Comparison of ENCODE assay signal across 1 cellular context in the genomic region with DNA sequence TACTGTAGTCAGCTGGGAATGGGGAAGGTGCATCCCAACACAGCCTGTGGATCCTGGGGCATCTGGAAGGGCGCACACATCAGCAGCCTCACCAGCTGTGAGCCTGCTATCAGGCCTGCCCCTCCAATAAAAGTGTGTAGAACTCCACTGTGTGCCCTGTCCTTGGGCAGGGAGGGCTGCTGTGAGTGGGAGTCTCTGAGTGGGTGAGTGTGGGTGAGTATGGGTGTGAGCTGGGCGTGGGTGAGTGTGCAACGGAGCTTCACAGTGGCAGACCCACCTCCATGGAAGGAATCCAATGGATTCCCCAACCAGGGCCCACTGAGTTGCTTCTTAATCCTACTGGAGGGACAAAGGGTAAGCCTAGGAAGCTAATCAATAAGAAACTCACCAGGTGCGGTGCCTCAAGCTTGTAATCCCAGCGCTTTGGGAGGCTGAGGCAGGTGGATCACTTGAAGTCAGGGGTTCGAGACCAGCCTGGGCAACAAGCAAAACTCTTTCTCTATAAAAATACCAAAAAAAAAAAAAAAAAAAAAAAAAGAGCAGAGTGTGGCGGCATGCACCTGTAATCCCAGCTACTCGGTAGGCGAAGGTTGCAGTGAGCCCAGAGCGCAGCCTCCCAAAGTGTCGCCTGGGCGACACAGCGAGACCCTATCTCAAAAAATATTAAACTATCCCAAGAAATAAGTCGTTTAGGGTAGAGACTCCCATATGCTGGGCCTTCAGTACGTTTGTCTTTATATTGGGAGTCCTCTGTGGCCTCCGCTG.
TF ChIP-seq lines count a peak whose summit lies in the region.

No MANE protein-coding gene starts in this region.

TF ChIP-seq in HepG2, 621 proteins besides CTCF, POLR2A, EP300 and RAD21:
- TF ChIP-seq ZFP36L2 (CRISPR knock-in tag; IDR thresholded peaks at IDR 0.05) (no peak), ZNF773 (CRISPR knock-in tag; IDR thresholded peaks at IDR 0.05; ENCODE audit: borderline replicate concordance) (0 out of 2 replicates have a peak, but pooled peaks have one; percentile 1)
- TF ChIP-seq, protein P1, sequence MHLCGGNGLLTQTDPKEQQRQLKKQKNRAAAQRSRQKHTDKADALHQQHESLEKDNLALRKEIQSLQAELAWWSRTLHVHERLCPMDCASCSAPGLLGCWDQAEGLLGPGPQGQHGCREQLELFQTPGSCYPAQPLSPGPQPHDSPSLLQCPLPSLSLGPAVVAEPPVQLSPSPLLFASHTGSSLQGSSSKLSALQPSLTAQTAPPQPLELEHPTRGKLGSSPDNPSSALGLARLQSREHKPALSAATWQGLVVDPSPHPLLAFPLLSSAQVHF (CRISPR knock-in tag; IDR thresholded peaks at IDR 0.05): peak; percentile 12; the same call in 1 of the 2 replicates
- TF ChIP-seq, protein P2, sequence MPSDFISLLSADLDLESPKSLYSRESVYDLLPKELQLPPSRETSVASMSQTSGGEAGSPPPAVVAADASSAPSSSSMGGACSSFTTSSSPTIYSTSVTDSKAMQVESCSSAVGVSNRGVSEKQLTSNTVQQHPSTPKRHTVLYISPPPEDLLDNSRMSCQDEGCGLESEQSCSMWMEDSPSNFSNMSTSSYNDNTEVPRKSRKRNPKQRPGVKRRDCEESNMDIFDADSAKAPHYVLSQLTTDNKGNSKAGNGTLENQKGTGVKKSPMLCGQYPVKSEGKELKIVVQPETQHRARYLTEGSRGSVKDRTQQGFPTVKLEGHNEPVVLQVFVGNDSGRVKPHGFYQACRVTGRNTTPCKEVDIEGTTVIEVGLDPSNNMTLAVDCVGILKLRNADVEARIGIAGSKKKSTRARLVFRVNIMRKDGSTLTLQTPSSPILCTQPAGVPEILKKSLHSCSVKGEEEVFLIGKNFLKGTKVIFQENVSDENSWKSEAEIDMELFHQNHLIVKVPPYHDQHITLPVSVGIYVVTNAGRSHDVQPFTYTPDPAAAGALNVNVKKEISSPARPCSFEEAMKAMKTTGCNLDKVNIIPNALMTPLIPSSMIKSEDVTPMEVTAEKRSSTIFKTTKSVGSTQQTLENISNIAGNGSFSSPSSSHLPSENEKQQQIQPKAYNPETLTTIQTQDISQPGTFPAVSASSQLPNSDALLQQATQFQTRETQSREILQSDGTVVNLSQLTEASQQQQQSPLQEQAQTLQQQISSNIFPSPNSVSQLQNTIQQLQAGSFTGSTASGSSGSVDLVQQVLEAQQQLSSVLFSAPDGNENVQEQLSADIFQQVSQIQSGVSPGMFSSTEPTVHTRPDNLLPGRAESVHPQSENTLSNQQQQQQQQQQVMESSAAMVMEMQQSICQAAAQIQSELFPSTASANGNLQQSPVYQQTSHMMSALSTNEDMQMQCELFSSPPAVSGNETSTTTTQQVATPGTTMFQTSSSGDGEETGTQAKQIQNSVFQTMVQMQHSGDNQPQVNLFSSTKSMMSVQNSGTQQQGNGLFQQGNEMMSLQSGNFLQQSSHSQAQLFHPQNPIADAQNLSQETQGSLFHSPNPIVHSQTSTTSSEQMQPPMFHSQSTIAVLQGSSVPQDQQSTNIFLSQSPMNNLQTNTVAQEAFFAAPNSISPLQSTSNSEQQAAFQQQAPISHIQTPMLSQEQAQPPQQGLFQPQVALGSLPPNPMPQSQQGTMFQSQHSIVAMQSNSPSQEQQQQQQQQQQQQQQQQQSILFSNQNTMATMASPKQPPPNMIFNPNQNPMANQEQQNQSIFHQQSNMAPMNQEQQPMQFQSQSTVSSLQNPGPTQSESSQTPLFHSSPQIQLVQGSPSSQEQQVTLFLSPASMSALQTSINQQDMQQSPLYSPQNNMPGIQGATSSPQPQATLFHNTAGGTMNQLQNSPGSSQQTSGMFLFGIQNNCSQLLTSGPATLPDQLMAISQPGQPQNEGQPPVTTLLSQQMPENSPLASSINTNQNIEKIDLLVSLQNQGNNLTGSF (CRISPR knock-in tag; IDR thresholded peaks at IDR 0.05): no peak
